Comparison of ENCODE assay signal across 8 cellular contexts in genomic region chr17:78474631-78475146, GRCh38.
DNase-seq lines count a peak whose midpoint lies in the region; ATAC-seq and TF ChIP-seq lines count a peak whose summit lies in the region.
"Had no signal": no experiment of that assay in that cellular context is flagged by ENCODE, and none has a peak within 500 bp of the region (broad histone marks: within the 10 kb centered on the region; RNA-seq: fewer than 3 reads in every experiment).

No MANE protein-coding gene starts in this region.

- H3K9me3 ChIP-seq in IMR-90 (ENCODE audit: control insufficient read depth, insufficient read depth, low read length): no peaks in the 10 kb centered on the region

- H3K56ac ChIP-seq in IMR-90 (ENCODE audit: extremely low read depth, insufficient read depth, low read length): no peak overlapping the region

- H4K5ac ChIP-seq in IMR-90 (ENCODE audit: low read depth, low read length): no peak overlapping the region; the same call in 1 of the 2 replicates

- H3K4me2 ChIP-seq in IMR-90 (ENCODE audit: low read depth, low read length): peak overlapping the region; percentile 32; the same call in 1 of the 2 replicates
- H3K4me2 ChIP-seq: smooth muscle cell had no signal

- no peak for TF ChIP-seq RAD21 in IMR-90 (IDR thresholded peaks at IDR 0.05; ENCODE audit: low read length)

- H2BK20ac ChIP-seq in IMR-90 (ENCODE audit: low read depth, low read length): peak overlapping the region; percentile 36

- peak overlapping the region; percentile 38; the same call in 1 of the 2 replicates for H4K91ac ChIP-seq in IMR-90 (ENCODE audit: insufficient read depth, low read depth, low read length)

- in situ Hi-C loops in IMR-90 (cut with MboI; ENCODE audit: low sequenced_read_pairs): loop anchor here (25.0 kb wide), 1 partner anchor 488 kb away; no protein-coding TSS in a partner anchor

- peaks cover 10% of the 10 kb centered on the region for H3K4me1 ChIP-seq in IMR-90 (ENCODE audit: control insufficient read depth, insufficient read depth, low read length)

- peak overlapping the region; percentile 6; the same call in 1 of the 2 replicates for H3K18ac ChIP-seq in IMR-90 (ENCODE audit: low read depth, low read length)

- H2BK15ac ChIP-seq in IMR-90 (ENCODE audit: low read depth, low read length): peak overlapping the region; percentile 3; the same call in 1 of the 3 replicates

- H3K9ac ChIP-seq in IMR-90 (ENCODE audit: low read depth, low read length): no peak overlapping the region

- intact Hi-C loops in IMR-90 (cut with micrococcal nuclease): no loop called here

- POLR2A ChIA-PET in IMR-90 (lab: Charles Lee; ENCODE audit: unreplicated experiment): no interaction called here

- dilution Hi-C loops in IMR-90 (cut with HindIII; ENCODE audit: low sequenced_read_pairs, unreplicated experiment): no loop called here

- no peak overlapping the region for H3K4me3 ChIP-seq in IMR-90 (ENCODE audit: insufficient read depth, low read depth, low read length)
- H3K4me3 ChIP-seq: smooth muscle cell had no signal

- H3K14ac ChIP-seq in IMR-90 (replicated peaks; ENCODE audit: low read depth, low read length): 0 out of 2 replicates have a peak overlapping the region, but pooled peaks have one; percentile 13

- WGBS in IMR-90 (ENCODE audit: extremely low coverage in 2 of 2, insufficient read length in 1 of 2), 2 experiments: 58% methylated on average over 6 of the region's 18 CpGs; no CpG with 5 or more reads in 1 of the 2 experiments

- no peaks in the 10 kb centered on the region for H4K20me1 ChIP-seq in IMR-90 (ENCODE audit: insufficient read depth, low read length)

- no peak overlapping the region for H4K8ac ChIP-seq in IMR-90 (ENCODE audit: low read depth in 2 of 2, low read length in 2 of 2)

- no TSS peak for BruUV-seq in IMR-90 (replicated peaks; lab: Mats Ljungman, UMichigan)

- no peaks in the 10 kb centered on the region for H3K36me3 ChIP-seq in IMR-90 (ENCODE audit: control insufficient read depth, insufficient read depth, low read length)

- no peak overlapping the region for H3K23ac ChIP-seq in IMR-90 (ENCODE audit: low read depth, low read length)

- peaks cover 5% of the 10 kb centered on the region; the same call in 1 of the 2 replicates for H3K27me3 ChIP-seq in IMR-90 (ENCODE audit: control insufficient read depth, insufficient read depth, low read length)

- H3K79me1 ChIP-seq in IMR-90 (ENCODE audit: low read depth in 1 of 2, low read length in 2 of 2): no peaks in the 10 kb centered on the region

- H3K27ac ChIP-seq in IMR-90 (ENCODE audit: insufficient read depth, low read length): no peak overlapping the region

- H3K4ac ChIP-seq in IMR-90 (ENCODE audit: low read depth, low read length): peak overlapping the region; percentile 55

- no peak for TF ChIP-seq POLR2A in IMR-90 (IDR thresholded peaks at IDR 0.05; ENCODE audit: low read depth, low read length)

- CTCF ChIA-PET in IMR-90 (lab: Yijun Ruan, JAX): no interaction called here

- DNase-seq in IMR-90 (no peak), cerebellar nuclear complex (lab: John Stamatoyannopoulos, UW) (no peak), NCI-H82 (lab: John Stamatoyannopoulos, UW) (no peak)
- peak; percentile 22 for DNase-seq in stimulated activated CD8-positive, alpha-beta memory T cell treated with anti-CD3 and anti-CD28 coated beads, Interleukin-4, amount 100 ng/mL, for 24 hours (ENCODE audit: low read depth)

- no peak overlapping the region for H2AK9ac ChIP-seq in IMR-90 (replicated peaks; ENCODE audit: low read depth, low read length, poor library complexity)

- H3K9me1 ChIP-seq in IMR-90 (ENCODE audit: insufficient read depth, low read length): peaks cover 9% of the 10 kb centered on the region

- peak overlapping the region; percentile 27; the same call in 1 of the 2 replicates for H2BK120ac ChIP-seq in IMR-90 (ENCODE audit: low read depth, low read length)

- ATAC-seq in GM19025 (IDR thresholded peaks at IDR 0.05; ENCODE audit: low read depth, unreplicated experiment) (peak; percentile 76), GM21825 (IDR thresholded peaks at IDR 0.05; ENCODE audit: unreplicated experiment) (peak; percentile 57), IMR-90 (ENCODE audit: low read depth) (no peak), GM21576 (IDR thresholded peaks at IDR 0.05; ENCODE audit: unreplicated experiment) (no peak)

- no peak overlapping the region for H2BK5ac ChIP-seq in IMR-90 (ENCODE audit: low read depth, low read length, poor library complexity, severe bottlenecking)

- H2AK5ac ChIP-seq in IMR-90 (ENCODE audit: low read depth, low read length): peak overlapping the region; percentile 55

- no peak for TF ChIP-seq CTCF in IMR-90 (conservative IDR thresholded peaks at IDR 0.05; ENCODE audit: low read depth, low read length)

- H2AFZ ChIP-seq in IMR-90 (replicated peaks; ENCODE audit: low read length, poor library complexity): peak overlapping the region; percentile 61

TF ChIP-seq in IMR-90, 13 proteins besides CTCF, POLR2A, EP300 and RAD21:
- TF ChIP-seq MAZ (IDR thresholded peaks at IDR 0.05; ENCODE audit: borderline replicate concordance, low read depth, low read length) (no peak), MAFK (IDR thresholded peaks at IDR 0.05; ENCODE audit: low read depth, low read length) (no peak), RCOR1 (IDR thresholded peaks at IDR 0.05; ENCODE audit: insufficient replicate concordance, low read length) (no peak), MXI1 (IDR thresholded peaks at IDR 0.05; ENCODE audit: borderline replicate concordance, low read depth, low read length) (no peak), RFX5 (IDR thresholded peaks at IDR 0.05; ENCODE audit: low read depth, low read length) (no peak), BHLHE40 (IDR thresholded peaks at IDR 0.05; ENCODE audit: low read depth, low read length) (no peak), FOS (IDR thresholded peaks at IDR 0.05; ENCODE audit: low read depth, low read length) (no peak), CHD1 (IDR thresholded peaks at IDR 0.05; ENCODE audit: low read depth, low read length) (no peak), CEBPB (IDR thresholded peaks at IDR 0.05; ENCODE audit: low read depth, low read length) (no peak), NFE2L2 (IDR thresholded peaks at IDR 0.05; ENCODE audit: low read depth, low read length) (no peak), SMC3 (IDR thresholded peaks at IDR 0.05; ENCODE audit: low read depth, low read length) (no peak)
- TF ChIP-seq, protein P1, sequence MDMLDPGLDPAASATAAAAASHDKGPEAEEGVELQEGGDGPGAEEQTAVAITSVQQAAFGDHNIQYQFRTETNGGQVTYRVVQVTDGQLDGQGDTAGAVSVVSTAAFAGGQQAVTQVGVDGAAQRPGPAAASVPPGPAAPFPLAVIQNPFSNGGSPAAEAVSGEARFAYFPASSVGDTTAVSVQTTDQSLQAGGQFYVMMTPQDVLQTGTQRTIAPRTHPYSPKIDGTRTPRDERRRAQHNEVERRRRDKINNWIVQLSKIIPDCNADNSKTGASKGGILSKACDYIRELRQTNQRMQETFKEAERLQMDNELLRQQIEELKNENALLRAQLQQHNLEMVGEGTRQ (IDR thresholded peaks at IDR 0.05; ENCODE audit: low read depth, low read length): no peak
- TF ChIP-seq, protein P2, sequence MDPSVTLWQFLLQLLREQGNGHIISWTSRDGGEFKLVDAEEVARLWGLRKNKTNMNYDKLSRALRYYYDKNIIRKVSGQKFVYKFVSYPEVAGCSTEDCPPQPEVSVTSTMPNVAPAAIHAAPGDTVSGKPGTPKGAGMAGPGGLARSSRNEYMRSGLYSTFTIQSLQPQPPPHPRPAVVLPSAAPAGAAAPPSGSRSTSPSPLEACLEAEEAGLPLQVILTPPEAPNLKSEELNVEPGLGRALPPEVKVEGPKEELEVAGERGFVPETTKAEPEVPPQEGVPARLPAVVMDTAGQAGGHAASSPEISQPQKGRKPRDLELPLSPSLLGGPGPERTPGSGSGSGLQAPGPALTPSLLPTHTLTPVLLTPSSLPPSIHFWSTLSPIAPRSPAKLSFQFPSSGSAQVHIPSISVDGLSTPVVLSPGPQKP (IDR thresholded peaks at IDR 0.05; ENCODE audit: borderline replicate concordance, low read depth, low read length): no peak

Comparison
In these comparisons a context has a peak if more than half of its experiments do, and no peak if none do; other contexts are left out.
1. ATAC-seq: peak in GM19025 (single experiment) and GM21825 (single experiment); none in IMR-90 (single experiment) and GM21576 (single experiment).